In genomic region chr6:84469144-84469543, GRCh38 we compare ENCODE assay signal across 11 cellular contexts.
"Had no signal": no experiment of that assay in that cellular context is flagged by ENCODE, and none has a peak within 500 bp of the region (broad histone marks: within the 10 kb centered on the region; RNA-seq: fewer than 3 reads in every experiment).

No MANE protein-coding gene starts in this region.

- H2AFZ ChIP-seq: GM23338 had no signal

- FAIRE-seq: H1, H54, HepG2 had no signal

- H3K27ac ChIP-seq: HL-60, KMS-11 had no signal

- H3K4me3 ChIP-seq: GM23338 had no signal

- H3K4me2 ChIP-seq: GM23338, KMS-11 had no signal

- ATAC-seq: GM23338, HepG2 had no signal

- DNase-seq: H9, HCEC 1CT, HFFc6, Karpas-422, KBM-7 had no signal

- H3K9ac ChIP-seq: KMS-11 had no signal
